ENCODE assay signal across 21 cellular contexts in genomic region chr17:1985093-1985492, GRCh38.
"Had no signal": no experiment of that assay in that cellular context is flagged by ENCODE, and none has a peak within 500 bp of the region (broad histone marks: within the 10 kb centered on the region; RNA-seq: fewer than 3 reads in every experiment).

No MANE protein-coding gene starts in this region.

- ATAC-seq: effector memory CD8-positive, alpha-beta T cell; left lung; naive thymus-derived CD4-positive, alpha-beta T cell; stimulated activated effector memory CD8-positive, alpha-beta T cell treated with anti-CD3 and anti-CD28 coated beads, Interleukin-12 subunit alpha, Interleukin-12 subunit beta, amount 100 ng/mL, for 72 hours had no signal

- H3K9me3 ChIP-seq: left lung, prostate gland, right atrium auricular region, sigmoid colon, stomach, thyroid gland, vagina had no signal

- H3K4me3 Mint-ChIP-seq: effector memory CD8-positive, alpha-beta T cell; naive thymus-derived CD4-positive, alpha-beta T cell; nephron; stimulated activated effector memory CD8-positive, alpha-beta T cell treated with anti-CD3 and anti-CD28 coated beads, Interleukin-12 subunit alpha, Interleukin-12 subunit beta, amount 100 ng/mL, for 72 hours had no signal

- DNase-seq: dermis blood vessel endothelial cell; effector memory CD8-positive, alpha-beta T cell; head of caudate nucleus; kidney; left lung; mesenchymal stem cell; midbrain; naive thymus-derived CD4-positive, alpha-beta T cell; nucleus accumbens; sigmoid colon; stimulated activated CD4-positive, alpha-beta T cell treated with anti-CD3 and anti-CD28 coated beads, Interleukin-2, amount 100 ng/mL, for 24 hours; stimulated activated CD4-positive, alpha-beta T cell treated with anti-CD3 and anti-CD28 coated beads, Interleukin-4, amount 100 ng/mL, for 24 hours; stimulated activated naive CD4-positive, alpha-beta T cell treated with Interleukin-2 at 50 U/mL for 16 hours; stomach; thyroid gland had no signal

- H3K4me1 ChIP-seq: left lung, prostate gland, sigmoid colon had no signal

- H3K36me3 Mint-ChIP-seq: naive thymus-derived CD4-positive, alpha-beta T cell; stimulated activated effector memory CD8-positive, alpha-beta T cell treated with anti-CD3 and anti-CD28 coated beads, Interleukin-12 subunit alpha, Interleukin-12 subunit beta, amount 100 ng/mL, for 72 hours had no signal

- H3K4me1 Mint-ChIP-seq: nephron; stimulated activated effector memory CD8-positive, alpha-beta T cell treated with anti-CD3 and anti-CD28 coated beads, Interleukin-12 subunit alpha, Interleukin-12 subunit beta, amount 100 ng/mL, for 72 hours had no signal

- H3K27ac ChIP-seq: coronary artery, left lung, prostate gland, right atrium auricular region, sigmoid colon, stomach, thyroid gland, vagina had no signal

- H3K9me3 Mint-ChIP-seq: effector memory CD8-positive, alpha-beta T cell; naive thymus-derived CD4-positive, alpha-beta T cell; nephron; stimulated activated effector memory CD8-positive, alpha-beta T cell treated with anti-CD3 and anti-CD28 coated beads, Interleukin-12 subunit alpha, Interleukin-12 subunit beta, amount 100 ng/mL, for 72 hours had no signal

- H3K36me3 ChIP-seq: left lung, prostate gland, right atrium auricular region, sigmoid colon, stomach, thyroid gland, vagina had no signal

- H3K27me3 ChIP-seq: right atrium auricular region, stomach, thyroid gland, vagina had no signal

- H3K4me3 ChIP-seq: coronary artery, left lung, prostate gland, right atrium auricular region, sigmoid colon, stomach, thyroid gland, vagina had no signal

- H3K27ac Mint-ChIP-seq: effector memory CD8-positive, alpha-beta T cell; naive thymus-derived CD4-positive, alpha-beta T cell; stimulated activated effector memory CD8-positive, alpha-beta T cell treated with anti-CD3 and anti-CD28 coated beads, Interleukin-12 subunit alpha, Interleukin-12 subunit beta, amount 100 ng/mL, for 72 hours had no signal
